ENCODE assay signal across 22 cellular contexts in the genomic region with DNA sequence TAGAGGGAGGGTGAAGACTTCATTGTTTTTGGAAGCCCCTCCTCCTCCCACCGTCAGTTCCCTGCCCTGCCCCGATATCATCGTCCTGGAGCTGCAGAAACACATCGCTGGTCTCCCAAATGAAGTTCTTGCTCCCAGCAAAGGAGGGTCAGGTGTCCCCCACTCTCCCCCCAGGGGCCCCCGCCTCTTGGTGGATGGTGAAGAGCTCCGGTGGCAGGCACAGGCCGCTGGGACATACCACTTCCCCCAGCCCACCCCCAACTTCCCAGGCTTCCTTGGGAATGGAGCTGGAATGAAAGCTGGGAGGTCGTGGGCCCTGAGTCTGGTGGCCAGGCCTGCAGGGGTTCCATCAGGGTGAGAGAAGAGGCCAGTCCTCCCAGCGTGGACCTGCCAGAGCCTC.
"Had no signal": no experiment of that assay in that cellular context is flagged by ENCODE, and none has a peak within 500 bp of the region (broad histone marks: within the 10 kb centered on the region; RNA-seq: fewer than 3 reads in every experiment).

No MANE protein-coding gene starts in this region.

- H3K27me3 ChIP-seq: heart right ventricle, right lobe of liver, stomach, suprapubic skin, tibial nerve had no signal

- H3K4me1 ChIP-seq: right lobe of liver had no signal

- H3K27ac ChIP-seq: lower lobe of right lung, right lobe of liver, stomach, suprapubic skin, tibial nerve, VCaP had no signal

- H3K36me3 Mint-ChIP-seq: activated naive CD8-positive, alpha-beta T cell; naive B cell; stimulated activated memory B cell treated with anti-CD40 and anti-IgM and Interleukin-4, amounts not matched to agents 10 μg/mL and 1 μg/mL and 100 μg/mL, for 72 hours had no signal

- H3K4me3 ChIP-seq: heart right ventricle, lower lobe of right lung, right lobe of liver, skin epidermis, stomach, suprapubic skin, tibial nerve had no signal

- H3K4me3 Mint-ChIP-seq: activated CD8-positive, alpha-beta T cell treated with anti-CD3 and anti-CD28 coated beads, Interleukin-2, amount 10 ng/mL, durations not matched to agents 7 days and 5 days; activated naive CD8-positive, alpha-beta T cell; naive B cell; stimulated activated memory B cell treated with anti-CD40 and anti-IgM and Interleukin-4, amounts not matched to agents 10 μg/mL and 1 μg/mL and 100 μg/mL, for 72 hours had no signal

- ATAC-seq: activated CD8-positive, alpha-beta T cell treated with anti-CD3 and anti-CD28 coated beads, Interleukin-2, amount 10 ng/mL, durations not matched to agents 7 days and 5 days; heart right ventricle; left colon; lower lobe of right lung; right lobe of liver; stimulated activated memory B cell treated with anti-CD40 and anti-IgM and Interleukin-4, amounts not matched to agents 10 μg/mL and 1 μg/mL and 100 μg/mL, for 72 hours had no signal

- H3K27me3 Mint-ChIP-seq: activated naive CD8-positive, alpha-beta T cell had no signal

- H3K9me3 ChIP-seq: heart right ventricle, lower lobe of right lung, right lobe of liver, stomach, suprapubic skin, tibial nerve had no signal

- H3K9me3 Mint-ChIP-seq: naive B cell; stimulated activated memory B cell treated with anti-CD40 and anti-IgM and Interleukin-4, amounts not matched to agents 10 μg/mL and 1 μg/mL and 100 μg/mL, for 72 hours had no signal

- H3K36me3 ChIP-seq: heart right ventricle, lower lobe of right lung, right lobe of liver, stomach, suprapubic skin, tibial nerve had no signal

- H3K27ac Mint-ChIP-seq: activated CD8-positive, alpha-beta T cell treated with anti-CD3 and anti-CD28 coated beads, Interleukin-2, amount 10 ng/mL, durations not matched to agents 7 days and 5 days; activated naive CD8-positive, alpha-beta T cell; stimulated activated memory B cell treated with anti-CD40 and anti-IgM and Interleukin-4, amounts not matched to agents 10 μg/mL and 1 μg/mL and 100 μg/mL, for 72 hours had no signal

- DNase-seq: activated CD4-positive, alpha-beta T cell treated with anti-CD3 and anti-CD28 coated beads, Interleukin-2, amount 50 U/mL, for 1 hour; activated CD4-positive, CD25-positive, alpha-beta regulatory T cell treated with anti-CD3 and anti-CD28 coated beads, Interleukin-2, amount 50 U/mL, for 72 hours; activated CD8-positive, alpha-beta T cell treated with anti-CD3 and anti-CD28 coated beads, Interleukin-2, amount 10 ng/mL, durations not matched to agents 7 days and 5 days; activated naive CD4-positive, alpha-beta T cell; activated T-cell treated with anti-CD3 and anti-CD28 coated beads, Interleukin-2, amount 50 U/mL, for 1 hour; amniotic stem cell; cortex of kidney; foreskin fibroblast; heart right ventricle; left colon; lower lobe of right lung; naive B cell; nucleus accumbens; right lobe of liver; stimulated activated CD4-positive, alpha-beta T cell treated with anti-CD3 and anti-CD28 coated beads, Interleukin-15, amount 100 ng/mL, for 24 hours; stomach had no signal
